ENCODE assay signal across 9 cellular contexts in the genomic region with DNA sequence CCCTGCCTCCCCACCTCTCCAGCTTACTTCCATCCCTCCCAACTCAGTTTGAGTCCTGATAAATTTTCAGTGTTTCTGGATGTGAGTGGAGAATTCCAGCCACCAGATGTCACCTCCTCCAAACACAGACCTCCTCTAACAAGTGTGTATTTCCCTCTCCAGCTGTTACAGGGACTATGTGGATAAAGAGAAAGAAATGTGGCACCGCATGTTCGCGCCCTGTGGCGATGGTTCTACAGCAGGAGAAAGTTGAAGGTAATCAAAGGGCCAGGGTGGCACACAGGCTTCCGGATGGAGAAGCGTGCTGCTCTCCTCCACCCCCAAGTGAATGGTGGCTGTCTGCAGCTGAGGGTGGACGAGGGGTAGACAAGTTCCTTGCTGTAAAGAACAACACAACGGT. TPM values are rescaled to one million over a fixed set of nuclear protein-coding genes. Genes with fewer than 3 reads are reported as not detected.
A peak's percentile ranks its signal among the peaks of the same experiment; 100 is the strongest.
DNase-seq lines count a peak whose midpoint lies in the region; ATAC-seq and TF ChIP-seq lines count a peak whose summit lies in the region.
"Had no signal": no experiment of that assay in that cellular context is flagged by ENCODE, and none has a peak within 500 bp of the region (broad histone marks: within the 10 kb centered on the region; RNA-seq: fewer than 3 reads in every experiment).

No MANE protein-coding gene starts in this region.

- H3K27ac ChIP-seq in Panc1 (ENCODE audit: low read length): no peak overlapping the region

- no peaks in the 10 kb centered on the region for H3K36me3 ChIP-seq in Panc1 (ENCODE audit: control insufficient read depth, insufficient read depth, low read length)

- H3K36me3 Mint-ChIP-seq in activated naive CD8-positive, alpha-beta T cell treated with anti-CD3 and anti-CD28 coated beads for 36 hours: no peaks in the 10 kb centered on the region
- H3K36me3 Mint-ChIP-seq in activated naive CD4-positive, alpha-beta T cell treated with anti-CD3 and anti-CD28 coated beads, Interleukin-2, amount 50 U/mL, for 72 hours: no peaks in the 10 kb centered on the region
- H3K36me3 Mint-ChIP-seq: activated naive CD8-positive, alpha-beta T cell had no signal

- H3K4me3 ChIP-seq in Panc1 (ENCODE audit: low read depth in 2 of 2, low read length in 2 of 2) (0 out of 4 replicates have a peak overlapping the region, but pooled peaks of 1 of the 2 experiments have one; percentile 2), retinal pigment epithelial cell (ENCODE audit: low read length) (no peak overlapping the region)

- DNase-seq in ELF-1 (ENCODE audit: low read depth, low spot score) (peak; percentile 81), Panc1 (ENCODE audit: low read depth, low spot score) (peak; percentile 28), globus pallidus (ENCODE audit: low spot score) (peak; percentile 41), retinal pigment epithelial cell (ENCODE audit: low read depth) (no peak), GM19238 (ENCODE audit: insufficient read length, low spot score) (no peak)
- DNase-seq in activated naive CD8-positive, alpha-beta T cell treated with anti-CD3 and anti-CD28 coated beads for 36 hours: no peak
- no peak for DNase-seq in activated naive CD4-positive, alpha-beta T cell treated with anti-CD3 and anti-CD28 coated beads, Interleukin-2, amount 50 U/mL, for 72 hours (ENCODE audit: low spot score in 2 of 2)

- BruUV-seq in Panc1 (replicated peaks; lab: Mats Ljungman, UMichigan): no TSS peak

- H3K27ac Mint-ChIP-seq in activated naive CD8-positive, alpha-beta T cell treated with anti-CD3 and anti-CD28 coated beads for 36 hours: no peak overlapping the region
- no peak overlapping the region for H3K27ac Mint-ChIP-seq in activated naive CD4-positive, alpha-beta T cell treated with anti-CD3 and anti-CD28 coated beads, Interleukin-2, amount 50 U/mL, for 72 hours
- H3K27ac Mint-ChIP-seq: activated naive CD8-positive, alpha-beta T cell had no signal

- no peaks in the 10 kb centered on the region for H3K9me3 ChIP-seq in Panc1 (ENCODE audit: control insufficient read depth, insufficient read depth, low read depth, low read length)

- intact Hi-C loops in Panc1 (cut with micrococcal nuclease; ENCODE audit: unreplicated experiment): loop anchor here (5.0 kb wide), 1 partner anchor 110 kb away; no protein-coding TSS in a partner anchor

- CTCF ChIA-PET in Panc1 (lab: Charles Lee): interaction anchor here (0.6 to 1.1 kb wide), 4 partner anchors 18 to 104 kb away, joined by 3 to 4 read pairs (median 3); no protein-coding TSS in a partner anchor

- no peaks in the 10 kb centered on the region for H3K27me3 ChIP-seq in Panc1 (ENCODE audit: control insufficient read depth, insufficient read depth, low read length)

- no peaks in the 10 kb centered on the region for H3K4me1 ChIP-seq in Panc1 (ENCODE audit: control insufficient read depth, insufficient read depth, low read length)

- H3K4me3 Mint-ChIP-seq in activated naive CD8-positive, alpha-beta T cell treated with anti-CD3 and anti-CD28 coated beads for 36 hours: no peak overlapping the region
- H3K4me3 Mint-ChIP-seq: activated naive CD8-positive, alpha-beta T cell had no signal

- peak; percentile 91 for ATAC-seq in Panc1
- no peak for ATAC-seq in HG03135 (IDR thresholded peaks at IDR 0.05; ENCODE audit: unreplicated experiment)
- no peak for ATAC-seq in activated naive CD4-positive, alpha-beta T cell treated with anti-CD3 and anti-CD28 coated beads, Interleukin-2, amount 50 U/mL, for 72 hours

- H3K9me3 Mint-ChIP-seq in activated naive CD8-positive, alpha-beta T cell treated with anti-CD3 and anti-CD28 coated beads for 36 hours: no peaks in the 10 kb centered on the region
- H3K9me3 Mint-ChIP-seq in activated naive CD4-positive, alpha-beta T cell treated with anti-CD3 and anti-CD28 coated beads, Interleukin-2, amount 50 U/mL, for 72 hours: no peaks in the 10 kb centered on the region

- POLR2A ChIA-PET in Panc1 (lab: Charles Lee): no interaction called here

- no peaks in the 10 kb centered on the region for H3K27me3 Mint-ChIP-seq in activated naive CD8-positive, alpha-beta T cell treated with anti-CD3 and anti-CD28 coated beads for 36 hours
- H3K27me3 Mint-ChIP-seq: activated naive CD8-positive, alpha-beta T cell had no signal

- in situ Hi-C loops in Panc1 (cut with HindIII; ENCODE audit: low pct_unique_long_range_greater_than_20kb, low sequenced_read_pairs): no loop called here

- TF ChIP-seq CTCF in Panc1 (IDR thresholded peaks at IDR 0.05): peak; percentile 75; the same call in 1 of the 2 replicates
- peak; percentile 62 for TF ChIP-seq CTCF in retinal pigment epithelial cell (conservative IDR thresholded peaks at IDR 0.05; ENCODE audit: low read depth, low read length)

- H3K4me1 Mint-ChIP-seq in activated naive CD8-positive, alpha-beta T cell treated with anti-CD3 and anti-CD28 coated beads for 36 hours: no peaks in the 10 kb centered on the region

RNA-seq across cellular contexts. Expression of a gene that starts 14.7 kb away (rescaled TPM):
- total RNA-seq in Panc1 (2021; ENCODE audit: unreplicated experiment): not detected
- polyA plus RNA-seq in Panc1 (2012; ENCODE audit: insufficient read length): 0.17 TPM
- not detected for total RNA-seq in activated naive CD8-positive, alpha-beta T cell treated with anti-CD3 and anti-CD28 coated beads for 36 hours
- not detected for total RNA-seq in activated naive CD4-positive, alpha-beta T cell treated with anti-CD3 and anti-CD28 coated beads, Interleukin-2, amount 50 U/mL, for 72 hours

RNA-seq across cellular contexts. Expression of a gene that starts 14.8 kb away (rescaled TPM):
- total RNA-seq in Panc1 (2021; ENCODE audit: unreplicated experiment): not detected
- not detected for polyA plus RNA-seq in Panc1 (2012; ENCODE audit: insufficient read length)
- not detected for total RNA-seq in activated naive CD8-positive, alpha-beta T cell treated with anti-CD3 and anti-CD28 coated beads for 36 hours
- under 1 TPM in 1 of 2 donors, not detected in 1; 0.20 TPM for total RNA-seq in activated naive CD4-positive, alpha-beta T cell treated with anti-CD3 and anti-CD28 coated beads, Interleukin-2, amount 50 U/mL, for 72 hours

RNA-seq across cellular contexts. Expression of a gene that starts 34.0 kb away (rescaled TPM):
- 66.8 TPM for total RNA-seq in Panc1 (2021; ENCODE audit: unreplicated experiment)
- polyA plus RNA-seq in Panc1 (2012; ENCODE audit: insufficient read length): 67.9 TPM
- total RNA-seq in activated naive CD8-positive, alpha-beta T cell treated with anti-CD3 and anti-CD28 coated beads for 36 hours: 10 to 100 TPM; 67.0 to 67.5 TPM
- 10 to 100 TPM; 47.9 to 75.2 TPM for total RNA-seq in activated naive CD4-positive, alpha-beta T cell treated with anti-CD3 and anti-CD28 coated beads, Interleukin-2, amount 50 U/mL, for 72 hours

Comparison
In these comparisons a context has a peak if more than half of its experiments do, and no peak if none do; other contexts are left out.
1. DNase-seq: peak in ELF-1 (single experiment), Panc1 (single experiment) and globus pallidus (single experiment); none in retinal pigment epithelial cell (single experiment), activated naive CD8-positive, alpha-beta T cell treated with anti-CD3 and anti-CD28 coated beads for 36 hours (single experiment), activated naive CD4-positive, alpha-beta T cell treated with anti-CD3 and anti-CD28 coated beads, Interleukin-2, amount 50 U/mL, for 72 hours (0 of 2) and GM19238 (single experiment).